Comparison of ENCODE assay signal across 24 cellular contexts in the genomic region with DNA sequence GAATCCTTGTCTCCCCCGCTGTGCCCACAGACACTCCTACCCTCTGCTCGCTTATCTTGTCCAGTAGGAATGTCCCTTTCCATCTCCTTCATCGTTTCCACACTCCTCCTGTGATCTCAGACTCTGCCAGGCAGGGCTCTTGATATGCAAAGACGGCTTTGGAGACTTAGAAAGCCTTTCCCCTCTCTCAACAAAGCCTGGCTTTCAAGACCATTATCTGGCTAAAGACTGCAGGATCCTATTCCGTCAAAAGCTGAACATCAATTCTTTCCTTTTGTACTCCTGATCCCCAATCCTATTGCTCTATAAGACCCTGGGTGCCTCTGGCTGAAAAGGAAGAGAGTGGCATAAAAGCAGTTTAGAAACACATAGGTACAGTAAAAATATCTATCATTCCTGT.
A peak's percentile ranks its signal among the peaks of the same experiment; 100 is the strongest.
DNase-seq lines count a peak whose midpoint lies in the region; ATAC-seq and TF ChIP-seq lines count a peak whose summit lies in the region.
"Had no signal": no experiment of that assay in that cellular context is flagged by ENCODE, and none has a peak within 500 bp of the region (broad histone marks: within the 10 kb centered on the region; RNA-seq: fewer than 3 reads in every experiment).

No MANE protein-coding gene starts in this region.

- H4K20me1 ChIP-seq in H9 (ENCODE audit: control insufficient read depth, insufficient read depth, insufficient read length), result no peaks in the 10 kb centered on the region

- no peak overlapping the region for H2BK20ac ChIP-seq in H9 (ENCODE audit: low read depth, low read length, poor library complexity, severe bottlenecking)

- H3K36me3 ChIP-seq in NT2/D1 (ENCODE audit: insufficient read depth, insufficient read length, low read length) (no peaks in the 10 kb centered on the region), gastroesophageal sphincter (no peaks in the 10 kb centered on the region)
- H3K36me3 ChIP-seq: BLaER1 had no signal

- H3K27ac Mint-ChIP-seq in H9 (no peak overlapping the region), endothelial cell (ENCODE audit: unreplicated experiment) (peak overlapping the region; percentile 28), neural crest cell (ENCODE audit: unreplicated experiment) (peak overlapping the region; percentile 94)
- H3K27ac Mint-ChIP-seq in stimulated activated effector memory CD8-positive, alpha-beta T cell treated with anti-CD3 and anti-CD28 coated beads, Interleukin-12 subunit alpha, Interleukin-12 subunit beta, amount 100 ng/mL, for 72 hours, result no peak overlapping the region
- H3K27ac Mint-ChIP-seq: HFFc6 had no signal

- H3K4me3 ChIP-seq in NT2/D1 (ENCODE audit: insufficient read length, low read depth) (no peak overlapping the region), gastroesophageal sphincter (no peak overlapping the region)
- H3K4me3 ChIP-seq: A549, BLaER1, GM12878, GM23248 had no signal

- H3K18ac ChIP-seq in H9 (ENCODE audit: insufficient read length, low read depth, low read length), result no peak overlapping the region

- no peaks in the 10 kb centered on the region for H3K36me3 Mint-ChIP-seq in H9 (ENCODE audit: insufficient read depth in 1 of 3, low read depth in 3 of 3)
- H3K36me3 Mint-ChIP-seq in endothelial cell (ENCODE audit: low read depth, unreplicated experiment), result peaks cover under 1% of the 10 kb centered on the region
- no peaks in the 10 kb centered on the region for H3K36me3 Mint-ChIP-seq in neural crest cell (ENCODE audit: low read depth)
- H3K36me3 Mint-ChIP-seq in stimulated activated effector memory CD8-positive, alpha-beta T cell treated with anti-CD3 and anti-CD28 coated beads, Interleukin-12 subunit alpha, Interleukin-12 subunit beta, amount 100 ng/mL, for 72 hours, result no peaks in the 10 kb centered on the region
- H3K36me3 Mint-ChIP-seq: CD4-positive, alpha-beta memory T cell had no signal

- H4K91ac ChIP-seq in H9 (ENCODE audit: insufficient read length, low read depth, low read length), result no peak overlapping the region

- no peak overlapping the region for H2AK5ac ChIP-seq in H9 (ENCODE audit: insufficient read length, low read length)

- TF ChIP-seq POLR2A in gastroesophageal sphincter (IDR thresholded peaks at IDR 0.05), result no peak

- H3K9me3 Mint-ChIP-seq in H9, result no peaks in the 10 kb centered on the region; a peak in 1 of 5 replicates
- no peaks in the 10 kb centered on the region for H3K9me3 Mint-ChIP-seq in endothelial cell (ENCODE audit: unreplicated experiment)
- H3K9me3 Mint-ChIP-seq in neural crest cell, result no peaks in the 10 kb centered on the region
- no peaks in the 10 kb centered on the region for H3K9me3 Mint-ChIP-seq in stimulated activated effector memory CD8-positive, alpha-beta T cell treated with anti-CD3 and anti-CD28 coated beads, Interleukin-12 subunit alpha, Interleukin-12 subunit beta, amount 100 ng/mL, for 72 hours
- H3K9me3 Mint-ChIP-seq: HFFc6 had no signal

- H2AFZ ChIP-seq in H9 (ENCODE audit: low read length), result no peak overlapping the region
- H2AFZ ChIP-seq: GM23248 had no signal

- no peaks in the 10 kb centered on the region for H3K79me1 ChIP-seq in H9 (ENCODE audit: insufficient read depth, low read depth, low read length, poor library complexity, severe bottlenecking)

- no peak overlapping the region for H3T11ph ChIP-seq in H9 (ENCODE audit: low read length)

- no peaks in the 10 kb centered on the region for H3K27me3 ChIP-seq in H9 (ENCODE audit: insufficient read depth, low read length)
- H3K27me3 ChIP-seq in NT2/D1 (ENCODE audit: insufficient read depth, insufficient read length), result peaks cover 3% of the 10 kb centered on the region
- H3K27me3 ChIP-seq in gastroesophageal sphincter, result peaks cover 3% of the 10 kb centered on the region

- no peaks in the 10 kb centered on the region for H3K79me2 ChIP-seq in H9 (ENCODE audit: insufficient read depth, low read length)

- H3K56ac ChIP-seq in H9 (ENCODE audit: insufficient read length, low read depth, low read length), result no peak overlapping the region

- H2BK15ac ChIP-seq in H9 (ENCODE audit: low read depth, low read length), result no peak overlapping the region

- no peak overlapping the region for H3K4ac ChIP-seq in H9 (ENCODE audit: low read depth, low read length)

- H2BK120ac ChIP-seq in H9 (ENCODE audit: low read depth, low read length, poor library complexity, severe bottlenecking), result no peak overlapping the region

- no peak overlapping the region for H2BK12ac ChIP-seq in H9 (ENCODE audit: insufficient read length, low read depth, low read length)

- H3K27ac ChIP-seq in H9 (ENCODE audit: insufficient read length, low read depth, low read length) (no peak overlapping the region), gastroesophageal sphincter (no peak overlapping the region)
- H3K27ac ChIP-seq: A549, BLaER1, GM23248 had no signal

- DNase-seq in H9, result no peak
- peak; percentile 97 for DNase-seq in NT2/D1 (ENCODE audit: low read depth, low spot score)
- DNase-seq in endothelial cell (ENCODE audit: low spot score), result no peak
- no peak for DNase-seq in neural crest cell (ENCODE audit: low read depth, low spot score)
- no peak for DNase-seq in stimulated activated CD4-positive, alpha-beta T cell treated with anti-CD3 and anti-CD28 coated beads, Interleukin-1b, Interleukin-23, amount 100 ng/mL, for 48 hours
- no peak for DNase-seq in NCI-H82 (lab: John Stamatoyannopoulos, UW)
- no peak for DNase-seq in stimulated activated effector memory CD8-positive, alpha-beta T cell treated with anti-CD3 and anti-CD28 coated beads, Interleukin-12 subunit alpha, Interleukin-12 subunit beta, amount 100 ng/mL, for 72 hours (ENCODE audit: low spot score in 2 of 2)
- DNase-seq: CD4-positive, alpha-beta memory T cell; DND-41; GM23248; HFFc6; KBM-7; MM.1S; NCI-H1092; NCI-H1436; NCI-H187 treated with DMSO at 0.1 percent for 48 hours; NCI-H2171; NCI-H524 treated with DMSO at 0.1 percent for 48 hours; PC-3; Right ventricle myocardium superior had no signal

- no peak overlapping the region for H3K23ac ChIP-seq in H9 (ENCODE audit: insufficient read length, low read depth, low read length)

- H3K4me1 ChIP-seq in H9 (ENCODE audit: insufficient read depth, low read length), result peaks cover 6% of the 10 kb centered on the region; the same call in 1 of the 2 replicates
- peaks cover 57% of the 10 kb centered on the region for H3K4me1 ChIP-seq in NT2/D1 (ENCODE audit: insufficient read depth, insufficient read length)
- peaks cover 0 to 27% (median 0%) of the 10 kb centered on the region in 3 donors for H3K4me1 ChIP-seq in gastroesophageal sphincter
- H3K4me1 ChIP-seq: A549 had no signal

- H3K27me3 Mint-ChIP-seq in H9 (ENCODE audit: low read depth), result peaks cover 54% of the 10 kb centered on the region
- H3K27me3 Mint-ChIP-seq in endothelial cell (ENCODE audit: unreplicated experiment), result peaks cover 17% of the 10 kb centered on the region
- no peaks in the 10 kb centered on the region for H3K27me3 Mint-ChIP-seq in neural crest cell (ENCODE audit: low read depth)

- TF ChIP-seq EP300 in gastroesophageal sphincter (IDR thresholded peaks at IDR 0.05), result no peak

- no peak overlapping the region for H2BK5ac ChIP-seq in H9 (ENCODE audit: insufficient read length, low read length)

- H3K9me3 ChIP-seq in H9 (ENCODE audit: control insufficient read depth, low read depth, low read length) (no peaks in the 10 kb centered on the region), NT2/D1 (ENCODE audit: insufficient read depth, low read length) (no peaks in the 10 kb centered on the region), gastroesophageal sphincter (no peaks in the 10 kb centered on the region)
- H3K9me3 ChIP-seq: A549, BLaER1 had no signal

- ATAC-seq in gastroesophageal sphincter, result no peak
- ATAC-seq in stimulated activated effector memory CD8-positive, alpha-beta T cell treated with anti-CD3 and anti-CD28 coated beads, Interleukin-12 subunit alpha, Interleukin-12 subunit beta, amount 100 ng/mL, for 72 hours, result no peak
- ATAC-seq: A549, GM12878 had no signal

- no peak overlapping the region for H4K5ac ChIP-seq in H9 (ENCODE audit: insufficient read length, low read depth, low read length)

- H3K4me1 Mint-ChIP-seq in H9, result peaks cover 63 to 70% of the 10 kb centered on the region in 2 experiments
- H3K4me1 Mint-ChIP-seq in endothelial cell (ENCODE audit: unreplicated experiment), result peaks cover 70% of the 10 kb centered on the region
- H3K4me1 Mint-ChIP-seq in neural crest cell, result peaks cover 91% of the 10 kb centered on the region
- H3K4me1 Mint-ChIP-seq in stimulated activated effector memory CD8-positive, alpha-beta T cell treated with anti-CD3 and anti-CD28 coated beads, Interleukin-12 subunit alpha, Interleukin-12 subunit beta, amount 100 ng/mL, for 72 hours, result peaks cover 4% of the 10 kb centered on the region
- H3K4me1 Mint-ChIP-seq: CD4-positive, alpha-beta memory T cell had no signal

- no peak overlapping the region for H4K8ac ChIP-seq in H9 (replicated peaks; ENCODE audit: insufficient read length, low read depth, low read length)

- TF ChIP-seq CTCF in H9 (conservative IDR thresholded peaks at IDR 0.05) (no peak), endothelial cell (IDR thresholded peaks at IDR 0.05; ENCODE audit: unreplicated experiment) (no peak), neural crest cell (conservative IDR thresholded peaks at IDR 0.05) (no peak), gastroesophageal sphincter (IDR thresholded peaks at IDR 0.05) (no peak)

- no peak overlapping the region for H3K9ac ChIP-seq in H9 (ENCODE audit: extremely low read depth, insufficient read length, low read length)
- H3K9ac ChIP-seq in NT2/D1 (ENCODE audit: insufficient read length, low read depth), result peak overlapping the region; percentile 70
- H3K9ac ChIP-seq: BLaER1, GM23248 had no signal

- H3K4me3 Mint-ChIP-seq in H9 (peak overlapping the region; percentile 2 to 13; a peak in 2 of 5 replicates), endothelial cell (ENCODE audit: unreplicated experiment) (no peak overlapping the region), neural crest cell (peak overlapping the region; percentile 27)
- H3K4me3 Mint-ChIP-seq in stimulated activated effector memory CD8-positive, alpha-beta T cell treated with anti-CD3 and anti-CD28 coated beads, Interleukin-12 subunit alpha, Interleukin-12 subunit beta, amount 100 ng/mL, for 72 hours, result no peak overlapping the region
- H3K4me3 Mint-ChIP-seq: HFFc6 had no signal

- H3K14ac ChIP-seq in H9 (ENCODE audit: insufficient read depth, low read length), result no peak overlapping the region

- H3K4me2 ChIP-seq in H9 (ENCODE audit: insufficient read depth, insufficient read length, low read length), result peak overlapping the region; percentile 8
- H3K4me2 ChIP-seq: A549, BLaER1 had no signal

- WGBS in H9 (ENCODE audit: extremely low coverage, insufficient read length, low lambda C conversion rate), result no CpG with 5 or more reads among the region's 5 CpGs
- WGBS in gastroesophageal sphincter (ENCODE audit: low coverage in 1 of 2), 2 donors, result 67 to 71% methylated on average over 4 to 5 of the region's 5 CpGs

- no peaks in the 10 kb centered on the region for H3K23me2 ChIP-seq in H9 (ENCODE audit: insufficient read length, low read depth, low read length, poor library complexity, severe bottlenecking)

Comparison
In these comparisons a context has a peak if more than half of its experiments do, and no peak if none do; other contexts are left out.
1. H3K27ac Mint-ChIP-seq: peak in endothelial cell (single experiment) and neural crest cell (single experiment); none in H9 (0 of 3) and stimulated activated effector memory CD8-positive, alpha-beta T cell treated with anti-CD3 and anti-CD28 coated beads, Interleukin-12 subunit alpha, Interleukin-12 subunit beta, amount 100 ng/mL, for 72 hours (single experiment).
2. H3K4me3 Mint-ChIP-seq: peak in H9 (2 of 2) and neural crest cell (single experiment); none in endothelial cell (single experiment) and stimulated activated effector memory CD8-positive, alpha-beta T cell treated with anti-CD3 and anti-CD28 coated beads, Interleukin-12 subunit alpha, Interleukin-12 subunit beta, amount 100 ng/mL, for 72 hours (single experiment).